11 cellular contexts compared by ENCODE assay signal in genomic region chr21:41833138-41834115, GRCh38. TPM values are rescaled to one million over a fixed set of nuclear protein-coding genes. Genes with fewer than 3 reads are reported as not detected.
DNase-seq lines count a peak whose midpoint lies in the region; ATAC-seq and TF ChIP-seq lines count a peak whose summit lies in the region.
"Had no signal": no experiment of that assay in that cellular context is flagged by ENCODE, and none has a peak within 500 bp of the region (broad histone marks: within the 10 kb centered on the region; RNA-seq: fewer than 3 reads in every experiment).

No MANE protein-coding gene starts in this region.

- DNase-seq in sciatic nerve (ENCODE audit: low spot score) (peak; percentile 21), stomach (no peak), cerebellum (ENCODE audit: low spot score) (no peak), SJCRH30 (no peak)
- no peak for DNase-seq in activated CD4-positive, alpha-beta T cell treated with anti-CD3 and anti-CD28 coated beads for 4 hours
- DNase-seq: activated CD4-positive, alpha-beta T cell treated with anti-CD3 and anti-CD28 coated beads, Interleukin-2, amount 10 ng/mL, durations not matched to agents 24 days and 14 days; DND-41; kidney glomerular epithelial cell had no signal

- no peaks in the 10 kb centered on the region for H3K9me3 ChIP-seq in stomach
- H3K9me3 ChIP-seq in SJCRH30 (replicated peaks) = no peaks in the 10 kb centered on the region

- peak overlapping the region in 1 of 5 donors; percentile 24 for H3K27ac ChIP-seq in stomach
- no peak overlapping the region for H3K27ac ChIP-seq in SJCRH30

- TF ChIP-seq CTCF in stomach (IDR thresholded peaks at IDR 0.05) = no peak

- WGBS in stomach, 5 donors = 94 to 96% (median 95%) methylated on average over 19 of the region's 19 CpGs

- TF ChIP-seq POLR2A in stomach (IDR thresholded peaks at IDR 0.05) = no peak

- H3K36me3 ChIP-seq in stomach = peaks cover 16 to 69% (median 60%) of the 10 kb centered on the region in 4 donors
- peaks cover 2% of the 10 kb centered on the region for H3K36me3 ChIP-seq in SJCRH30

- TF ChIP-seq EP300 in stomach (IDR thresholded peaks at IDR 0.05) = no peak

- intact Hi-C loops in sciatic nerve (cut with DNase I) (no loop called here), stomach (cut with DNase I; ENCODE audit: low total_unique reads) (no loop called here)

- H3K4me1 ChIP-seq in stomach = no peaks in the 10 kb centered on the region
- H3K4me1 ChIP-seq in SJCRH30 = no peaks in the 10 kb centered on the region

- H3K4me3 ChIP-seq in stomach = no peak overlapping the region
- H3K4me3 ChIP-seq in SJCRH30 = no peak overlapping the region

- H3K27me3 ChIP-seq in stomach (no peaks in the 10 kb centered on the region), SJCRH30 (no peaks in the 10 kb centered on the region)

- ATAC-seq in GM18867 (IDR thresholded peaks at IDR 0.05; ENCODE audit: unreplicated experiment) = peak; percentile 76
- ATAC-seq in GM21515 (IDR thresholded peaks at IDR 0.05; ENCODE audit: unreplicated experiment) = peak; percentile 64
- ATAC-seq in HG03159 (IDR thresholded peaks at IDR 0.05; ENCODE audit: unreplicated experiment) = peak; percentile 61
- ATAC-seq in sciatic nerve = no peak

RNA-seq across cellular contexts. Expression of gene PRDM15, which starts 45.7 kb away (rescaled TPM):
- total RNA-seq in sciatic nerve = 10.0 TPM
- total RNA-seq in stomach = 10 to 100 TPM in 2 of 5 donors, 1 to 10 TPM in 3; 2.6 to 44.6 (median 10.0) TPM
- 1 to 10 TPM in 2 of 3 donors, under 1 TPM in 1; 0.92 to 2.6 (median 1.4) TPM for polyA plus RNA-seq in stomach
- total RNA-seq in cerebellum = 8.2 TPM
- 5.6 and 6.1 TPM in 2 replicates for total RNA-seq in SJCRH30 (2014; rRNA removed; shearing (Covaris generic))
